In genomic region chr9:121478816-121479676, GRCh38 we compare ENCODE assay signal across 21 cellular contexts. TPM values are rescaled to one million over a fixed set of nuclear protein-coding genes. Genes with fewer than 3 reads are reported as not detected.
DNase-seq lines count a peak whose midpoint lies in the region; ATAC-seq, FAIRE-seq and TF ChIP-seq lines count a peak whose summit lies in the region.
"Had no signal": no experiment of that assay in that cellular context is flagged by ENCODE, and none has a peak within 500 bp of the region (broad histone marks: within the 10 kb centered on the region; RNA-seq: fewer than 3 reads in every experiment).

No MANE protein-coding gene starts in this region.

- no peak for TF ChIP-seq POLR2A in H1 (IDR thresholded peaks at IDR 0.05; ENCODE audit: control extremely low read depth in 1 of 2, low read depth in 2 of 2, low read length in 2 of 2)

- H3K4me1 ChIP-seq in SJCRH30: no peaks in the 10 kb centered on the region
- peaks cover 4 to 6% (median 4%) of the 10 kb centered on the region in 4 experiments; a peak in 5 of 7 replicates for H3K4me1 ChIP-seq in H1 (replicated peaks in 1 of 4; ENCODE audit: control insufficient read depth in 3 of 4, insufficient read depth in 4 of 4, low read length in 3 of 4)
- H3K4me1 ChIP-seq in skeletal muscle satellite cell (ENCODE audit: control insufficient read depth, insufficient read depth, low read length): peaks cover 5% of the 10 kb centered on the region
- H3K4me1 ChIP-seq: body of pancreas, HAP-1 had no signal

- TF ChIP-seq CTCF in H1 (IDR thresholded peaks at IDR 0.05; ENCODE audit: control extremely low read depth in 1 of 3, insufficient read depth in 1 of 3, low read depth in 1 of 3, low read length in 3 of 3): no peak

- no peaks in the 10 kb centered on the region for H3K36me3 ChIP-seq in SJCRH30
- H3K36me3 ChIP-seq in H1 (ENCODE audit: control insufficient read depth in 2 of 4, insufficient read depth in 4 of 4, low read length in 3 of 4): no peaks in the 10 kb centered on the region
- no peaks in the 10 kb centered on the region for H3K36me3 ChIP-seq in skeletal muscle satellite cell (ENCODE audit: insufficient read depth, low read length)
- H3K36me3 ChIP-seq: BE2C, HAP-1 had no signal

- 0 out of 2 replicates have a peak overlapping the region, but pooled peaks have one; percentile 75 for H2BK12ac ChIP-seq in H1 (ENCODE audit: low read depth, low read length)

- H3K9me3 Mint-ChIP-seq in activated T-helper 1 cell treated with anti-CD3 and anti-CD28 coated beads, Interleukin-12 subunit alpha, Interleukin-12 subunit beta, Interleukin-2, Interleukin-4 antibody, amounts not matched to agents 30 ng/mL and 10 ng/mL and 1 ng/mL, durations not matched to agents 14 hours and 24 hours and 36 hours: no peaks in the 10 kb centered on the region
- H3K9me3 Mint-ChIP-seq: natural killer cell had no signal

- H3K23me2 ChIP-seq in H1 (ENCODE audit: low read depth, low read length): no peaks in the 10 kb centered on the region

- H3K79me2 ChIP-seq in H1 (ENCODE audit: control insufficient read depth in 1 of 2, insufficient read depth in 2 of 2, low read length in 2 of 2): no peaks in the 10 kb centered on the region

- no peak overlapping the region for H2AK5ac ChIP-seq in H1 (ENCODE audit: low read depth, low read length)

- H3K27me3 Mint-ChIP-seq in activated T-helper 1 cell treated with anti-CD3 and anti-CD28 coated beads, Interleukin-12 subunit alpha, Interleukin-12 subunit beta, Interleukin-2, Interleukin-4 antibody, amounts not matched to agents 30 ng/mL and 10 ng/mL and 1 ng/mL, durations not matched to agents 14 hours and 24 hours and 36 hours (ENCODE audit: insufficient read depth): peaks cover 2% of the 10 kb centered on the region

- H3K23ac ChIP-seq in H1 (ENCODE audit: insufficient read length): no peak overlapping the region

- H3K9me3 ChIP-seq in SJCRH30 (replicated peaks) (no peaks in the 10 kb centered on the region), H1 (ENCODE audit: insufficient read depth in 2 of 2, low read depth in 1 of 2, low read length in 1 of 2) (no peaks in the 10 kb centered on the region), skeletal muscle satellite cell (replicated peaks; ENCODE audit: low read length) (no peaks in the 10 kb centered on the region)
- H3K9me3 ChIP-seq: BE2C, body of pancreas, HAP-1 had no signal

- H4K5ac ChIP-seq in H1 (ENCODE audit: insufficient read length, low read depth, low read length): no peak overlapping the region

- no peak overlapping the region for H3K4ac ChIP-seq in H1 (replicated peaks; ENCODE audit: insufficient read length, low read depth, low read length)

- WGBS in H1 (ENCODE audit: extremely low coverage in 1 of 2, insufficient coverage in 1 of 2, insufficient read length in 1 of 2, insufficient replicate concordance in 2 of 2, low coverage in 1 of 2, low lambda C conversion rate in 2 of 2, missing lambda C conversion rate in 1 of 2), 2 experiments: 66% methylated on average over 8 of the region's 8 CpGs; no CpG with 5 or more reads in 1 of the 2 experiments

- H3K56ac ChIP-seq in H1 (replicated peaks; ENCODE audit: insufficient read length, low read depth, low read length): no peak overlapping the region

- peak overlapping the region; percentile 29; the same call in 1 of the 2 replicates for H2BK20ac ChIP-seq in H1 (ENCODE audit: low read length)

- peak overlapping the region; percentile 12 for H4K91ac ChIP-seq in H1 (replicated peaks; ENCODE audit: insufficient read length, low read length)

- H3K4me3 ChIP-seq in SJCRH30: peak overlapping the region; percentile 30; the same call in 1 of the 2 replicates
- H3K4me3 ChIP-seq in H1 (ENCODE audit: extremely low read depth in 1 of 4, insufficient read depth in 2 of 4, low read depth in 3 of 4, low read length in 4 of 4): no peak overlapping the region; a peak in 1 of 8 replicates
- H3K4me3 ChIP-seq in skeletal muscle satellite cell (ENCODE audit: low read length): no peak overlapping the region
- H3K4me3 ChIP-seq: body of pancreas, HAP-1 had no signal

- no peak overlapping the region for H3K14ac ChIP-seq in H1 (ENCODE audit: insufficient read length)

- no peak overlapping the region for H3K27ac Mint-ChIP-seq in activated T-helper 1 cell treated with anti-CD3 and anti-CD28 coated beads, Interleukin-12 subunit alpha, Interleukin-12 subunit beta, Interleukin-2, Interleukin-4 antibody, amounts not matched to agents 30 ng/mL and 10 ng/mL and 1 ng/mL, durations not matched to agents 14 hours and 24 hours and 36 hours
- H3K27ac Mint-ChIP-seq: natural killer cell had no signal

- peak; percentile 32 to 54 for DNase-seq in SJCRH30
- peak in 1 of 2 experiments; percentile 56 for DNase-seq in H1 (ENCODE audit: low read depth in 1 of 2, low spot score in 2 of 2)
- no peak for DNase-seq in activated T-helper 1 cell treated with anti-CD3 and anti-CD28 coated beads, Interleukin-12 subunit alpha, Interleukin-12 subunit beta, Interleukin-2, Interleukin-4 antibody, amounts not matched to agents 30 ng/mL and 10 ng/mL and 1 ng/mL, durations not matched to agents 14 hours and 24 hours and 36 hours (ENCODE audit: low spot score)
- no peak for DNase-seq in OCI-M1 (lab: John Stamatoyannopoulos, UW)
- DNase-seq: activated naive CD4-positive, alpha-beta T cell treated with Interleukin-2 at 50 U/mL for 16 hours; BE2C; body of pancreas; DMS153; effector memory CD4-positive, alpha-beta T cell; natural killer cell; NCI-H1694 treated with DMSO at 0.1 percent for 48 hours; SHP77 treated with DMSO at 0.1 percent for 48 hours; T1000 had no signal

- H3K4me3 Mint-ChIP-seq in activated T-helper 1 cell treated with anti-CD3 and anti-CD28 coated beads, Interleukin-12 subunit alpha, Interleukin-12 subunit beta, Interleukin-2, Interleukin-4 antibody, amounts not matched to agents 30 ng/mL and 10 ng/mL and 1 ng/mL, durations not matched to agents 14 hours and 24 hours and 36 hours: no peak overlapping the region
- H3K4me3 Mint-ChIP-seq: natural killer cell had no signal

- TF ChIP-seq EP300 in H1 (IDR thresholded peaks at IDR 0.05; ENCODE audit: borderline replicate concordance in 1 of 2, low read depth in 2 of 2, low read length in 2 of 2): no peak

- H3K27ac ChIP-seq in SJCRH30: no peak overlapping the region
- H3K27ac ChIP-seq in H1 (ENCODE audit: low read depth, low read length): no peak overlapping the region
- H3K27ac ChIP-seq in layer of hippocampus (ENCODE audit: low read depth, low read length): peak overlapping the region; percentile 19
- H3K27ac ChIP-seq: body of pancreas had no signal

- peak overlapping the region; percentile 97 for H2AFZ ChIP-seq in H1 (ENCODE audit: low read length)

- H2BK5ac ChIP-seq in H1 (ENCODE audit: low read depth, low read length): no peak overlapping the region

- no peaks in the 10 kb centered on the region for H3K36me3 Mint-ChIP-seq in activated T-helper 1 cell treated with anti-CD3 and anti-CD28 coated beads, Interleukin-12 subunit alpha, Interleukin-12 subunit beta, Interleukin-2, Interleukin-4 antibody, amounts not matched to agents 30 ng/mL and 10 ng/mL and 1 ng/mL, durations not matched to agents 14 hours and 24 hours and 36 hours (ENCODE audit: low read depth)
- H3K36me3 Mint-ChIP-seq: natural killer cell had no signal

- CTCF ChIA-PET in H1 (lab: Charles Lee; ENCODE audit: partially characterized antibody): interaction anchor here (0.6 to 2.1 kb wide), 12 partner anchors 11 to 160 kb away, joined by 3 to 7 read pairs (median 3); no protein-coding TSS in a partner anchor

- POLR2A ChIA-PET in H1 (lab: Charles Lee; ENCODE audit: partially characterized antibody): no interaction called here

- peak overlapping the region; percentile 25; the same call in 1 of the 2 replicates for H3K18ac ChIP-seq in H1 (ENCODE audit: extremely low read depth, low read length)

- H2BK120ac ChIP-seq in H1 (replicated peaks; ENCODE audit: low read depth, low read length): no peak overlapping the region

- H4K8ac ChIP-seq in H1 (ENCODE audit: extremely low read depth, insufficient read depth, low read length): peak overlapping the region; percentile 45; the same call in 1 of the 2 replicates

- no peaks in the 10 kb centered on the region for H3K4me1 Mint-ChIP-seq in activated T-helper 1 cell treated with anti-CD3 and anti-CD28 coated beads, Interleukin-12 subunit alpha, Interleukin-12 subunit beta, Interleukin-2, Interleukin-4 antibody, amounts not matched to agents 30 ng/mL and 10 ng/mL and 1 ng/mL, durations not matched to agents 14 hours and 24 hours and 36 hours (ENCODE audit: low read depth)
- H3K4me1 Mint-ChIP-seq: natural killer cell had no signal

- peak; percentile 74 for FAIRE-seq in H1 (lab: Jason Lieb, UNC)
- FAIRE-seq: GM18507 had no signal

- H3K79me1 ChIP-seq in H1 (ENCODE audit: low read depth, low read length): 0 out of 2 replicates have a peak, but pooled peaks cover 2% of the 10 kb centered on the region

- peak overlapping the region; percentile 47 to 58; a peak in 2 of 4 replicates for H3K4me2 ChIP-seq in H1 (ENCODE audit: insufficient read depth in 1 of 2, low read depth in 2 of 2, low read length in 2 of 2)
- peak overlapping the region; percentile 29 for H3K4me2 ChIP-seq in skeletal muscle satellite cell (ENCODE audit: low read length)

- no peaks in the 10 kb centered on the region; the same call in 1 of the 2 replicates for H3K27me3 ChIP-seq in SJCRH30
- H3K27me3 ChIP-seq in H1 (replicated peaks in 1 of 4; ENCODE audit: control insufficient read depth in 3 of 4, extremely low read depth in 1 of 4, insufficient read depth in 3 of 4, low read length in 3 of 4): no peaks in the 10 kb centered on the region
- no peaks in the 10 kb centered on the region for H3K27me3 ChIP-seq in layer of hippocampus (ENCODE audit: control insufficient read depth, insufficient read depth, low read length)
- H3K27me3 ChIP-seq in skeletal muscle satellite cell (ENCODE audit: control insufficient read depth, insufficient read depth, low read length): peaks cover 59% of the 10 kb centered on the region
- H3K27me3 ChIP-seq: BE2C, body of pancreas had no signal

- H3K9ac ChIP-seq in H1 (replicated peaks in 1 of 4; ENCODE audit: extremely low read depth in 1 of 4, low read depth in 3 of 4, low read length in 3 of 4) (no peak overlapping the region; a peak in 1 of 7 replicates), skeletal muscle satellite cell (ENCODE audit: low read depth, low read length) (no peak overlapping the region)

- intact Hi-C loops in activated T-helper 1 cell treated with anti-CD3 and anti-CD28 coated beads, Interleukin-12 subunit alpha, Interleukin-12 subunit beta, Interleukin-2, Interleukin-4 antibody, amounts not matched to agents 30 ng/mL and 10 ng/mL and 1 ng/mL, durations not matched to agents 14 hours and 24 hours and 36 hours (cut with micrococcal nuclease): no loop called here

- TF ChIP-seq RAD21 in H1 (IDR thresholded peaks at IDR 0.05 in 1 of 2, conservative IDR thresholded peaks at IDR 0.05 in 1 of 2; ENCODE audit: low read depth in 2 of 2, low read length in 2 of 2): no peak

- H2BK15ac ChIP-seq in H1 (ENCODE audit: low read length): peak overlapping the region; percentile 77; the same call in 1 of the 2 replicates

- ATAC-seq in GM18907 (IDR thresholded peaks at IDR 0.05; ENCODE audit: unreplicated experiment) (no peak), GM19463 (IDR thresholded peaks at IDR 0.05; ENCODE audit: unreplicated experiment) (no peak)
- ATAC-seq: body of pancreas, natural killer cell had no signal

- no peaks in the 10 kb centered on the region for H4K20me1 ChIP-seq in H1 (replicated peaks in 1 of 2; ENCODE audit: control insufficient read depth in 1 of 2, insufficient read depth in 2 of 2, low read length in 2 of 2)

RNA-seq across cellular contexts. Expression of gene GGTA1, which starts 20.6 kb away (rescaled TPM):
- total RNA-seq in SJCRH30 (2014; rRNA removed; shearing (Covaris generic)): not detected in 2 replicates
- not detected in 2 replicates for total RNA-seq in H1 (2021; fragmentation: NEBNext Ultra II Directional; extraction: Animal tissue kit (Norgen Biotek cat#: 25700))
- polyA plus RNA-seq in H1 (2011; rRNA removed): not detected in 2 replicates
- polyA plus RNA-seq in H1 (2011; cell fraction: cytosol; rRNA removed): not detected
- polyA plus RNA-seq in H1 (2011; cell fraction: nucleus; rRNA removed): not detected
- not detected in 4 replicates for polyA plus RNA-seq in H1 (2012, experiment 1 of 2)
- not detected for polyA plus RNA-seq in H1 (2012, experiment 2 of 2)
- polyA plus RNA-seq in H1 (2013, experiment 1 of 2): not detected
- not detected for polyA plus RNA-seq in H1 (2013, experiment 2 of 2)
- polyA minus RNA-seq in H1 (2011; rRNA and poly(A)+ RNA removed): not detected in 2 replicates
- not detected for polyA minus RNA-seq in H1 (2011; cell fraction: cytosol; rRNA and poly(A)+ RNA removed)
- polyA minus RNA-seq in H1 (2011; cell fraction: nucleus; rRNA and poly(A)+ RNA removed): not detected
- not detected in 2 replicates for total RNA-seq in skeletal muscle satellite cell (2012; rRNA removed)
- total RNA-seq in activated T-helper 1 cell treated with anti-CD3 and anti-CD28 coated beads, Interleukin-12 subunit alpha, Interleukin-12 subunit beta, Interleukin-2, Interleukin-4 antibody, amounts not matched to agents 30 ng/mL and 10 ng/mL and 1 ng/mL, durations not matched to agents 14 hours and 24 hours and 36 hours: 0.12 and 0.16 TPM in 2 replicates
- total RNA-seq: LHCN-M2, renal cortical epithelial cell had no signal

Comparison
In these comparisons a context has a peak if more than half of its experiments do, and no peak if none do; other contexts are left out.
1. DNase-seq: peak in SJCRH30 (2 of 2); none in activated T-helper 1 cell treated with anti-CD3 and anti-CD28 coated beads, Interleukin-12 subunit alpha, Interleukin-12 subunit beta, Interleukin-2, Interleukin-4 antibody, amounts not matched to agents 30 ng/mL and 10 ng/mL and 1 ng/mL, durations not matched to agents 14 hours and 24 hours and 36 hours (single experiment) and OCI-M1 (single experiment).